In the genomic region with DNA sequence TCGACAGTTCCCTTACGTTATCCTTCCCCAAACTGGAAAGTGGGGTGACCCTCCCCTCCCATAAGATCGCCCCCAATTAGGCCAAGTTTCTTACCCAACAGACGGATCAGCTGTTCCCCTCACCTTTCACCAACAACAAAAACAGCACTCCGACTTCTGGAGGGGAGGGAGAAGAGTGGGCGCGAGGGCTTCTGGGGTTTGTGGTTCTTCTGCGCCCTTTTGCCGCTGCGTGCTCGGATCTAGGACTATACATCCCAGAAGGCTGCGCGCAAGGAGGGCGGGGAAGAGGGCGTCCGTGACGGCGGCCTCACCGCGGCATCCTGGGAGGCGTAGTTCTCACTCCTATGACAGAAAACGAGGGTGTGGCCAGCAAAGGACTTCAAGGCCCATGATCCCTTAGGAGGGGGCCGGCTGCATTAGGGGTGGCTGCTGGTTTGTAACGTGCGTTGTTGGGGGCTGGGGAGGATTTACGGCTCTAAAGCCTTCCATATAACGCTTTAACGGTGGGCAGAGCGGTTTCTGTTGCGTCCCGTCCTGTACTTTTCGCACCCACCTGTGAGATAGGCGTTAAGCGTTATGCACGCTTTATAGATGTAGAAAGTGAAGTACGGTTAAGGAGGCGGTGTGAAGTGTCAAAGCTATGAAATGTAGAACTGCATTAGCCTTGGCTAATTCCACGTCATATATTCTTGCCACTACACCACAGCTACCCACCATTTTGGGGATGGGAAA, we compare ENCODE assay signal across 8 cellular contexts. TPM values are rescaled to one million over a fixed set of nuclear protein-coding genes. Genes with fewer than 3 reads are reported as not detected.
DNase-seq lines count a peak whose midpoint lies in the region; ATAC-seq, FAIRE-seq and TF ChIP-seq lines count a peak whose summit lies in the region.

A gene with protein sequence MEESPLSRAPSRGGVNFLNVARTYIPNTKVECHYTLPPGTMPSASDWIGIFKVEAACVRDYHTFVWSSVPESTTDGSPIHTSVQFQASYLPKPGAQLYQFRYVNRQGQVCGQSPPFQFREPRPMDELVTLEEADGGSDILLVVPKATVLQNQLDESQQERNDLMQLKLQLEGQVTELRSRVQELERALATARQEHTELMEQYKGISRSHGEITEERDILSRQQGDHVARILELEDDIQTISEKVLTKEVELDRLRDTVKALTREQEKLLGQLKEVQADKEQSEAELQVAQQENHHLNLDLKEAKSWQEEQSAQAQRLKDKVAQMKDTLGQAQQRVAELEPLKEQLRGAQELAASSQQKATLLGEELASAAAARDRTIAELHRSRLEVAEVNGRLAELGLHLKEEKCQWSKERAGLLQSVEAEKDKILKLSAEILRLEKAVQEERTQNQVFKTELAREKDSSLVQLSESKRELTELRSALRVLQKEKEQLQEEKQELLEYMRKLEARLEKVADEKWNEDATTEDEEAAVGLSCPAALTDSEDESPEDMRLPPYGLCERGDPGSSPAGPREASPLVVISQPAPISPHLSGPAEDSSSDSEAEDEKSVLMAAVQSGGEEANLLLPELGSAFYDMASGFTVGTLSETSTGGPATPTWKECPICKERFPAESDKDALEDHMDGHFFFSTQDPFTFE (minus strand): TSS at position 143 of the 732 bp plus-strand sequence. CDS start 2,210 bp downstream, outside the sequence.

- TF ChIP-seq CTCF in astrocyte (IDR thresholded peaks at IDR 0.05; ENCODE audit: insufficient read depth, low read depth, low read length): no peak
- TF ChIP-seq CTCF in uterus (IDR thresholded peaks at IDR 0.05): peak in 1 of 4 experiments; percentile 23

- no peaks in the 10 kb centered on the region for H3K79me2 ChIP-seq in astrocyte (ENCODE audit: insufficient read depth, low read length)

- whole genome bisulfite sequencing in right cardiac atrium: under 1% methylated on average over 38 of the region's 38 CpGs

- peak; percentile 62 for TF ChIP-seq POLR2A in GM18505 (IDR thresholded peaks at IDR 0.05; ENCODE audit: borderline replicate concordance, extremely low read depth, insufficient read depth, insufficient read length)
- peak; percentile 36 to 38 for TF ChIP-seq POLR2A in uterus (IDR thresholded peaks at IDR 0.05)

- H3K4me3 ChIP-seq in astrocyte (ENCODE audit: insufficient read depth, low read depth, low read length) (peak within 1 kb of the TSS; percentile 93), right cardiac atrium (ENCODE audit: low read length) (peak within 1 kb of the TSS; percentile 89), uterus (peak within 1 kb of the TSS; percentile 62 to 83)

- H3K27me3 ChIP-seq in astrocyte (ENCODE audit: insufficient read depth, low read length) (peaks cover 11% of the 10 kb centered on the region), right cardiac atrium (ENCODE audit: control insufficient read depth, insufficient read depth) (no peaks in the 10 kb centered on the region), uterus (no peaks in the 10 kb centered on the region)

- H3K9me3 ChIP-seq in astrocyte (ENCODE audit: insufficient read depth, low read depth, low read length): no peaks in the 10 kb centered on the region
- no peaks in the 10 kb centered on the region for H3K9me3 ChIP-seq in right cardiac atrium (ENCODE audit: control insufficient read depth, low read length)
- H3K9me3 ChIP-seq in uterus: no peaks in the 10 kb centered on the region

- FAIRE-seq in astrocyte (lab: Jason Lieb, UNC): no peak

- peaks cover 8% of the 10 kb centered on the region for H3K27me3 Mint-ChIP-seq in astrocyte (ENCODE audit: low read depth, unreplicated experiment)

- H3K36me3 ChIP-seq in astrocyte (ENCODE audit: insufficient read depth, low read length): no peaks in the 10 kb centered on the region
- H3K36me3 ChIP-seq in uterus: no peaks in the 10 kb centered on the region

- peak within 1 kb of the TSS; percentile 57 for H3K27ac ChIP-seq in astrocyte (ENCODE audit: low read depth, low read length)
- H3K27ac ChIP-seq in right cardiac atrium (ENCODE audit: low read length): peak within 1 kb of the TSS; percentile 96
- peak within 1 kb of the TSS; percentile 56 to 73 for H3K27ac ChIP-seq in uterus

- intact Hi-C loops in right cardiac atrium (cut with DNase I): no loop called here
- intact Hi-C loops in uterus (cut with DNase I; ENCODE audit: low total_unique reads): no loop called here

- peak within 1 kb of the TSS; percentile 96 for H3K4me2 ChIP-seq in astrocyte (ENCODE audit: low read length)

- peaks cover 14% of the 10 kb centered on the region for H3K36me3 Mint-ChIP-seq in astrocyte (ENCODE audit: low read depth, unreplicated experiment)

- H3K4me1 ChIP-seq in astrocyte (ENCODE audit: insufficient read depth, low read length): peaks cover 15% of the 10 kb centered on the region
- no peaks in the 10 kb centered on the region for H3K4me1 ChIP-seq in right cardiac atrium (ENCODE audit: control insufficient read depth, insufficient read depth, low read length)
- H3K4me1 ChIP-seq in uterus: no peaks in the 10 kb centered on the region

- H2AFZ ChIP-seq in astrocyte (ENCODE audit: low read depth, low read length): peak within 1 kb of the TSS; percentile 95

- peak within 1 kb of the TSS; percentile 89 for H3K9ac ChIP-seq in astrocyte (ENCODE audit: low read length)

- peaks cover 5% of the 10 kb centered on the region for H4K20me1 ChIP-seq in astrocyte (ENCODE audit: insufficient read depth, low read length)

- no peaks in the 10 kb centered on the region for H3K9me3 Mint-ChIP-seq in astrocyte (ENCODE audit: unreplicated experiment)

- DNase-seq in NCI-H2029 (lab: John Stamatoyannopoulos, UW) (peak; percentile 97), T-helper 22 cell (ENCODE audit: low read depth) (peak; percentile 96), astrocyte (ENCODE audit: low read depth) (peak; percentile 97), right cardiac atrium (peak; percentile 98 to 99 (median 98)), pulmonary artery endothelial cell (ENCODE audit: low read depth, low spot score) (peak; percentile 92), uterus (peak; percentile 97)

- peak within 1 kb of the TSS; percentile 87 for H3K27ac Mint-ChIP-seq in astrocyte (ENCODE audit: unreplicated experiment)

- H3K4me3 Mint-ChIP-seq in astrocyte (ENCODE audit: unreplicated experiment): peak within 1 kb of the TSS; percentile 97

- peaks cover 16% of the 10 kb centered on the region for H3K4me1 Mint-ChIP-seq in astrocyte (ENCODE audit: low read depth, unreplicated experiment)

- ATAC-seq in GM18505 (IDR thresholded peaks at IDR 0.05; ENCODE audit: unreplicated experiment): peak; percentile 97
- peak; percentile 97 for ATAC-seq in HG02973 (IDR thresholded peaks at IDR 0.05; ENCODE audit: unreplicated experiment)
- ATAC-seq in right cardiac atrium: peak; percentile 99 to 100

RNA-seq across cellular contexts. Expression of the gene that starts here (rescaled TPM):
- total RNA-seq in astrocyte (85.2 and 102 TPM in 2 replicates), right cardiac atrium (100 to 1,000 TPM; 189 to 247 (median 207) TPM), pulmonary artery endothelial cell (42.0 and 58.7 TPM in 2 replicates), uterus (100 to 1,000 TPM; 121 to 219 (median 152) TPM)
- 121 TPM for polyA plus RNA-seq in right cardiac atrium

Comparison
In these comparisons a context has a peak if more than half of its experiments do, and no peak if none do; other contexts are left out.
1. Peak in every context shown above with its lines: DNase-seq, ATAC-seq, H3K4me3 ChIP-seq and H3K27ac ChIP-seq.